Comparison of ENCODE assay signal across 1 cellular context in the genomic region with DNA sequence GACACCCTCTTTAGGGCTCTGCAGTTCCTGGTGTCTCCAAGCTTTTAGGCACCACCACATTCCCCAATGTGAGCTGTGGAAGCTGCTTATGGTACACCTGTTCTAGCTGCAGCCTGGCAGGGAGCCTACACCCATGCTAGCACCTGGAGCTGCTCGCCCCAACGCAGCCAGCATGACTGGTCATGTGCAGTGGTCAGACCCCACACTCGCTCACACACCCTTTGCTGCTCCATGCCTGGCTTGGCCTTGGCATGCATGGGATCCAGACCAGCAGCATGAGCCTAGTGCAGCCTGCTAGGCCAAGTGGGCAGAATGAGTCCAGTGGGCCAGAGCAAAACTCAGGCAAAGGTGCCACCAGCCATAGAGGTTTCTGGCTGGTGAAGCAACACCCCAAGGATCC.
TF ChIP-seq lines count a peak whose summit lies in the region.

No MANE protein-coding gene starts in this region.

TF ChIP-seq in IMR-90, 13 proteins besides CTCF, POLR2A, EP300 and RAD21:
- TF ChIP-seq SMC3 (IDR thresholded peaks at IDR 0.05; ENCODE audit: low read depth, low read length) (no peak), MAZ (IDR thresholded peaks at IDR 0.05; ENCODE audit: borderline replicate concordance, low read depth, low read length) (no peak), NFE2L2 (IDR thresholded peaks at IDR 0.05; ENCODE audit: low read depth, low read length) (no peak), CEBPB (IDR thresholded peaks at IDR 0.05; ENCODE audit: low read depth, low read length) (no peak), RCOR1 (IDR thresholded peaks at IDR 0.05; ENCODE audit: insufficient replicate concordance, low read length) (no peak), MAFK (IDR thresholded peaks at IDR 0.05; ENCODE audit: low read depth, low read length) (no peak), RFX5 (IDR thresholded peaks at IDR 0.05; ENCODE audit: low read depth, low read length) (no peak), MXI1 (IDR thresholded peaks at IDR 0.05; ENCODE audit: borderline replicate concordance, low read depth, low read length) (no peak), BHLHE40 (IDR thresholded peaks at IDR 0.05; ENCODE audit: low read depth, low read length) (no peak), FOS (IDR thresholded peaks at IDR 0.05; ENCODE audit: low read depth, low read length) (no peak), CHD1 (IDR thresholded peaks at IDR 0.05; ENCODE audit: low read depth, low read length) (no peak)
- TF ChIP-seq, protein P1, sequence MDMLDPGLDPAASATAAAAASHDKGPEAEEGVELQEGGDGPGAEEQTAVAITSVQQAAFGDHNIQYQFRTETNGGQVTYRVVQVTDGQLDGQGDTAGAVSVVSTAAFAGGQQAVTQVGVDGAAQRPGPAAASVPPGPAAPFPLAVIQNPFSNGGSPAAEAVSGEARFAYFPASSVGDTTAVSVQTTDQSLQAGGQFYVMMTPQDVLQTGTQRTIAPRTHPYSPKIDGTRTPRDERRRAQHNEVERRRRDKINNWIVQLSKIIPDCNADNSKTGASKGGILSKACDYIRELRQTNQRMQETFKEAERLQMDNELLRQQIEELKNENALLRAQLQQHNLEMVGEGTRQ (IDR thresholded peaks at IDR 0.05; ENCODE audit: low read depth, low read length) = no peak
- TF ChIP-seq, protein P2, sequence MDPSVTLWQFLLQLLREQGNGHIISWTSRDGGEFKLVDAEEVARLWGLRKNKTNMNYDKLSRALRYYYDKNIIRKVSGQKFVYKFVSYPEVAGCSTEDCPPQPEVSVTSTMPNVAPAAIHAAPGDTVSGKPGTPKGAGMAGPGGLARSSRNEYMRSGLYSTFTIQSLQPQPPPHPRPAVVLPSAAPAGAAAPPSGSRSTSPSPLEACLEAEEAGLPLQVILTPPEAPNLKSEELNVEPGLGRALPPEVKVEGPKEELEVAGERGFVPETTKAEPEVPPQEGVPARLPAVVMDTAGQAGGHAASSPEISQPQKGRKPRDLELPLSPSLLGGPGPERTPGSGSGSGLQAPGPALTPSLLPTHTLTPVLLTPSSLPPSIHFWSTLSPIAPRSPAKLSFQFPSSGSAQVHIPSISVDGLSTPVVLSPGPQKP (IDR thresholded peaks at IDR 0.05; ENCODE audit: borderline replicate concordance, low read depth, low read length) = no peak
